18 cellular contexts compared by ENCODE assay signal in the genomic region with DNA sequence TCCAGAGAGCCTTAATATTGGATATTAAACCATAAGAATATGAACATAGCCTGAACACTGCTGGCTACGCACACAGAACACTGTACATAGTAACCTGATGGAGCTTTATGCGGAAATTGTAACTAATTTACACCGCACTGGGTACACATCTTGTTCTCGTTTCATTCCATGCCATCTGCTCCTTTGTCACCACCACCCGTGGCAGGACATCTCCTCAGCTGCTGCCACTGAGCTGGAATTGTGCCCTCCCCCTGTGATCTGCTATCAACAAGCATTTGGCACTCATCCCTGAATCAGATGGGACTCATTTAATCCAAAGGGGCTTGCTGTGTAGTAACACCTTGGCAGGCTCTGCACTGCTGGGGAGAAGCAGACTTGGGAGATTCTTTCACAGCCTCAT.
DNase-seq lines count a peak whose midpoint lies in the region; TF ChIP-seq lines count a peak whose summit lies in the region.
"Had no signal": no experiment of that assay in that cellular context is flagged by ENCODE, and none has a peak within 500 bp of the region (broad histone marks: within the 10 kb centered on the region; RNA-seq: fewer than 3 reads in every experiment).

No MANE protein-coding gene starts in this region.

- H3K9me3 ChIP-seq in osteoblast (ENCODE audit: low read depth, low read length) (no peaks in the 10 kb centered on the region), testis (no peaks in the 10 kb centered on the region)

- no peak overlapping the region for H3K4me3 ChIP-seq in osteoblast (ENCODE audit: insufficient read depth, low read length)
- no peak overlapping the region for H3K4me3 ChIP-seq in testis
- H3K4me3 ChIP-seq: dorsolateral prefrontal cortex, SK-N-MC, tibial artery had no signal

- no peaks in the 10 kb centered on the region for H4K20me1 ChIP-seq in osteoblast (ENCODE audit: insufficient read depth, low read length)

- no peak for TF ChIP-seq POLR2A in testis (IDR thresholded peaks at IDR 0.05)

- no peaks in the 10 kb centered on the region for H3K27me3 ChIP-seq in osteoblast (ENCODE audit: insufficient read depth, low read length)
- no peaks in the 10 kb centered on the region for H3K27me3 ChIP-seq in testis
- H3K27me3 ChIP-seq: tibial artery had no signal

- H3K36me3 ChIP-seq in osteoblast (ENCODE audit: insufficient read depth, low read length) (no peaks in the 10 kb centered on the region), testis (ENCODE audit: low read depth, missing control alignments) (no peaks in the 10 kb centered on the region)
- H3K36me3 ChIP-seq: tibial artery had no signal

- H3K4me1 ChIP-seq in osteoblast (ENCODE audit: insufficient read depth, low read length), result no peaks in the 10 kb centered on the region
- no peaks in the 10 kb centered on the region for H3K4me1 ChIP-seq in testis
- H3K4me1 ChIP-seq: tibial artery had no signal

- no peak overlapping the region for H3K4me2 ChIP-seq in osteoblast (ENCODE audit: insufficient read depth, low read length)

- peak overlapping the region; percentile 15 for H2AFZ ChIP-seq in osteoblast (ENCODE audit: low read length)

- TF ChIP-seq CTCF in osteoblast (IDR thresholded peaks at IDR 0.05; ENCODE audit: extremely low read depth, low read depth, low read length) (no peak), testis (IDR thresholded peaks at IDR 0.05) (no peak)

- intact Hi-C loops in testis (cut with DNase I; ENCODE audit: low total_unique reads), result no loop called here

- H3K79me2 ChIP-seq in osteoblast (ENCODE audit: insufficient read depth, low read length), result no peaks in the 10 kb centered on the region

- H3K27ac ChIP-seq in osteoblast (ENCODE audit: low read depth, low read length) (no peak overlapping the region), testis (no peak overlapping the region)
- H3K27ac ChIP-seq: dorsolateral prefrontal cortex, SK-N-MC, tibial artery had no signal

- peak; percentile 48 for DNase-seq in DMS79 (lab: John Stamatoyannopoulos, UW)
- peak; percentile 72 for DNase-seq in NCI-H1436 treated with DMSO at 0.1 percent for 48 hours (lab: John Stamatoyannopoulos, UW)
- DNase-seq in NCI-H524 treated with DMSO at 0.1 percent for 48 hours (lab: John Stamatoyannopoulos, UW), result peak; percentile 41
- DNase-seq in osteoblast (ENCODE audit: insufficient read length, low spot score, missing footprints), result no peak
- no peak for DNase-seq in testis
- no peak for DNase-seq in stimulated activated CD4-positive, alpha-beta T cell treated with anti-CD3 and anti-CD28 coated beads, Interleukin-4, amount 100 ng/mL, for 24 hours
- DNase-seq in DMS53 (lab: John Stamatoyannopoulos, UW), result no peak
- DNase-seq: activated CD4-positive, CD25-positive, alpha-beta regulatory T cell; activated CD8-positive, alpha-beta T cell treated with anti-CD3 and anti-CD28 coated beads, Interleukin-2, amount 10 ng/mL, durations not matched to agents 7 days and 5 days; activated naive CD4-positive, alpha-beta T cell; activated T-cell treated with anti-CD3 and anti-CD28 coated beads, Interleukin-2, amount 50 U/mL, for 1 hour; CD8-positive, alpha-beta memory T cell; NCI-H187; small intestine; stimulated activated naive CD8-positive, alpha-beta T cell treated with anti-CD3 and anti-CD28 coated beads, Interleukin-15, Interleukin-2, amounts not matched to agents 100 U/mL and 50 U/mL, for 24 hours; tibial artery had no signal

- WGBS in testis, 2 donors, result 80 to 88% methylated on average over 5 of the region's 5 CpGs

Comparison
In these comparisons a context has a peak if more than half of its experiments do, and no peak if none do; other contexts are left out.
1. DNase-seq: peak in DMS79 (single experiment), NCI-H1436 treated with DMSO at 0.1 percent for 48 hours (single experiment) and NCI-H524 treated with DMSO at 0.1 percent for 48 hours (single experiment); none in osteoblast (single experiment), testis (single experiment), stimulated activated CD4-positive, alpha-beta T cell treated with anti-CD3 and anti-CD28 coated beads, Interleukin-4, amount 100 ng/mL, for 24 hours (single experiment) and DMS53 (single experiment).